Comparison of ENCODE assay signal across 15 cellular contexts in the genomic region with DNA sequence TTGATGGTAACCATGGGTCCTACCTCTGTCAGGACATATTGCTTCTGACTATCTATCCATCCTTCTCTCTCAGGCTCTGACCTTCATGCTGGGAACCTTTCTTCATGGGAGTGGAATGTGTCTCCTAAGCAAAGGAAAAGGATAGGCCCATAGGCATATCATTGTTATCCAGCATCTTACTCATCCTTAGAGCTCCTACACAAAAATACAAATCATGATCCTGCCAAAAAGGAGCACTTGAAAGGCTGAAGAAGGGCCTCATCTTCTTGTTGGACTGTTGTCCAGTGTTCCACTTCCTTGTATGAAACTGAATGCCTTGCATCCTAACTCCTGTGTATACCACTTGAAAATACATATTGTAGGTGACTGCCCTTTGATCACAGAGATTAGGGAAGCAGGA.
"Had no signal": no experiment of that assay in that cellular context is flagged by ENCODE, and none has a peak within 500 bp of the region (broad histone marks: within the 10 kb centered on the region; RNA-seq: fewer than 3 reads in every experiment).

No MANE protein-coding gene starts in this region.

- ATAC-seq: foreskin keratinocyte; left lobe of liver; natural killer cell; pancreas; psoas muscle; right lobe of liver; stimulated activated memory B cell treated with anti-CD40 and anti-IgM and Interleukin-4, amounts not matched to agents 10 μg/mL and 1 μg/mL and 100 μg/mL, for 72 hours had no signal

- H3K4me3 ChIP-seq: pancreas, psoas muscle, right lobe of liver, thoracic aorta, transverse colon had no signal

- H3K27me3 ChIP-seq: foreskin keratinocyte, pancreas, right lobe of liver, transverse colon had no signal

- H3K27ac ChIP-seq: foreskin keratinocyte, pancreas, psoas muscle, right lobe of liver, thoracic aorta, transverse colon had no signal

- DNase-seq: erythroblast; head of caudate nucleus; kidney glomerular epithelial cell; natural killer cell; occipital lobe; pancreas; psoas muscle; retina; right lobe of liver; stimulated activated CD4-positive, alpha-beta T cell treated with anti-CD3 and anti-CD28 coated beads, Interleukin-4, amount 100 ng/mL, for 24 hours; transverse colon had no signal
